In genomic region chr18:49726564-49726963, GRCh38 we compare ENCODE assay signal across 1 cellular context.
TF ChIP-seq lines count a peak whose summit lies in the region.

No MANE protein-coding gene starts in this region.

TF ChIP-seq in GM23338, 12 proteins besides CTCF, POLR2A, EP300 and RAD21 (continued from another document):
- TF ChIP-seq ZNF462 (CRISPR knock-in tag; IDR thresholded peaks at IDR 0.05) = no peak
- no peak for TF ChIP-seq ETS1 (IDR thresholded peaks at IDR 0.05)
- TF ChIP-seq ZNF331 (CRISPR knock-in tag; IDR thresholded peaks at IDR 0.05; ENCODE audit: low read depth) = no peak
- TF ChIP-seq CREB1 (CRISPR knock-in tag; IDR thresholded peaks at IDR 0.05; ENCODE audit: low read depth) = no peak
- no peak for TF ChIP-seq STAT1 (IDR thresholded peaks at IDR 0.05; ENCODE audit: unreplicated experiment)
- no peak for TF ChIP-seq REST (IDR thresholded peaks at IDR 0.05; ENCODE audit: unreplicated experiment)
